In the genomic region with DNA sequence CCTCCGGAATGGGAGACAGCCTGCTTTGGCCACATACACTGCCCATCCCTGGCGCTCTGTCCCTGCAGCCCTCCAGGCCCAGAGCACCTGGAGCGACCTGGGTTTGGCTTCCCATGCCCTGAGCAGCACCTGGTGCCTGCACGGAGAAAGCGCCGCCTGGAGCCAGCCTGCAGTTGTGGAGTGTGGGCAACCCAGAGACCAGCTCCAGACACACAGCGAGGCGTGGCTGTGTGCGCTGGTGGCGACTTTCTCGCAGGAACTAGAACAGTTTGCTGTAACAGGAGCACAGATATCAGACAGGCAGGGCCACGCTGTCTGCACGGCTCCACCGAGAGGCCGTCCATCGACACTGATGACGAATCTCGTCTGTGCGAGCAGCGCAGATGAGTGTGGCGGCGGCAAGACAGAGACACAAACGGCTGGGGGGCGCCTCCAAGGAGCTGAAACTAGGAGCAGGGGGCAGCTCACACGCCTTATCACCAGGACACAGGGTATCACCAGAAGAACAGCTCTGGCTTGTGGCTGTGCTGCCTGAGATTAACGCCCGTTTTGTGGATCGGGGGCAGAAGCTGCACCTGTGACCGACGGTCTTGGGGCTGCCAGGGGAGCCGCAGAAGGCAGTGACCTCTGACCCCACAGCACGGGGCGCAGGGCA, we compare ENCODE assay signal across 12 cellular contexts.
DNase-seq lines count a peak whose midpoint lies in the region; ATAC-seq and TF ChIP-seq lines count a peak whose summit lies in the region.
"Had no signal": no experiment of that assay in that cellular context is flagged by ENCODE, and none has a peak within 500 bp of the region (broad histone marks: within the 10 kb centered on the region; RNA-seq: fewer than 3 reads in every experiment).

No MANE protein-coding gene starts in this region.

- H3K36me3 Mint-ChIP-seq in activated CD4-positive, alpha-beta T cell treated with anti-CD3 and anti-CD28 coated beads for 36 hours (ENCODE audit: low read depth), result no peaks in the 10 kb centered on the region
- H3K36me3 Mint-ChIP-seq in T-helper 17 cell (ENCODE audit: low read depth), result no peaks in the 10 kb centered on the region
- no peaks in the 10 kb centered on the region for H3K36me3 Mint-ChIP-seq in stimulated activated effector memory CD8-positive, alpha-beta T cell treated with anti-CD3 and anti-CD28 coated beads, Interleukin-12 subunit alpha, Interleukin-12 subunit beta, amount 100 ng/mL, for 72 hours

- H3K4me3 ChIP-seq in esophagus muscularis mucosa, result peak overlapping the region in 3 of 4 donors; percentile 54 to 59 (median 56)
- H3K4me3 ChIP-seq: A549 had no signal

- no peak for ATAC-seq in activated CD4-positive, alpha-beta T cell treated with anti-CD3 and anti-CD28 coated beads for 36 hours
- ATAC-seq in T-helper 17 cell (no peak), GM19035 (IDR thresholded peaks at IDR 0.05; ENCODE audit: unreplicated experiment) (no peak), GM21528 (IDR thresholded peaks at IDR 0.05; ENCODE audit: low FRiP score, unreplicated experiment) (no peak)
- ATAC-seq in stimulated activated effector memory CD8-positive, alpha-beta T cell treated with anti-CD3 and anti-CD28 coated beads, Interleukin-12 subunit alpha, Interleukin-12 subunit beta, amount 100 ng/mL, for 72 hours, result no peak
- ATAC-seq: A549 had no signal

- intact Hi-C loops in activated CD4-positive, alpha-beta T cell treated with anti-CD3 and anti-CD28 coated beads for 36 hours (cut with DNase I, micrococcal nuclease), result loop anchor here (5.0 to 10.0 kb wide), 5 partner anchors 40 to 263 kb away; no protein-coding TSS in a partner anchor
- intact Hi-C loops in esophagus muscularis mucosa (cut with DNase I), result no loop called here

- no peak for TF ChIP-seq CTCF in esophagus muscularis mucosa (IDR thresholded peaks at IDR 0.05)

- peak overlapping the region; percentile 80 for H3K27ac Mint-ChIP-seq in activated CD4-positive, alpha-beta T cell treated with anti-CD3 and anti-CD28 coated beads for 36 hours
- peak overlapping the region; percentile 90 for H3K27ac Mint-ChIP-seq in T-helper 17 cell
- H3K27ac Mint-ChIP-seq in stimulated activated effector memory CD8-positive, alpha-beta T cell treated with anti-CD3 and anti-CD28 coated beads, Interleukin-12 subunit alpha, Interleukin-12 subunit beta, amount 100 ng/mL, for 72 hours, result peak overlapping the region; percentile 91

- TF ChIP-seq POLR2A in esophagus muscularis mucosa (IDR thresholded peaks at IDR 0.05; ENCODE audit: low read depth), result no peak

- H3K9me3 Mint-ChIP-seq in activated CD4-positive, alpha-beta T cell treated with anti-CD3 and anti-CD28 coated beads for 36 hours (ENCODE audit: low read depth), result no peaks in the 10 kb centered on the region
- no peaks in the 10 kb centered on the region for H3K9me3 Mint-ChIP-seq in stimulated activated effector memory CD8-positive, alpha-beta T cell treated with anti-CD3 and anti-CD28 coated beads, Interleukin-12 subunit alpha, Interleukin-12 subunit beta, amount 100 ng/mL, for 72 hours

- H3K36me3 ChIP-seq in esophagus muscularis mucosa, result no peaks in the 10 kb centered on the region

- peaks cover 10% of the 10 kb centered on the region for H3K4me1 Mint-ChIP-seq in activated CD4-positive, alpha-beta T cell treated with anti-CD3 and anti-CD28 coated beads for 36 hours
- H3K4me1 Mint-ChIP-seq in T-helper 17 cell, result peaks cover 12% of the 10 kb centered on the region
- H3K4me1 Mint-ChIP-seq in stimulated activated effector memory CD8-positive, alpha-beta T cell treated with anti-CD3 and anti-CD28 coated beads, Interleukin-12 subunit alpha, Interleukin-12 subunit beta, amount 100 ng/mL, for 72 hours, result peaks cover 20% of the 10 kb centered on the region

- no peak for DNase-seq in activated CD4-positive, alpha-beta T cell treated with anti-CD3 and anti-CD28 coated beads for 36 hours
- DNase-seq in activated CD4-positive, alpha-beta T cell treated with anti-CD3 and anti-CD28 coated beads, Interleukin-2, amount 50 U/mL, for 4 hours, result no peak
- DNase-seq in T-helper 17 cell, result no peak
- DNase-seq in esophagus muscularis mucosa (ENCODE audit: extremely low spot score), result no peak
- DNase-seq in stimulated activated effector memory CD8-positive, alpha-beta T cell treated with anti-CD3 and anti-CD28 coated beads, Interleukin-12 subunit alpha, Interleukin-12 subunit beta, amount 100 ng/mL, for 72 hours (ENCODE audit: low spot score in 2 of 2), result no peak
- no peak for DNase-seq in T1000 (lab: John Stamatoyannopoulos, UW)
- DNase-seq: foreskin melanocyte, IMR-90, NCI-H2081 treated with DMSO at 0.1 percent for 48 hours had no signal

- H3K27me3 Mint-ChIP-seq in activated CD4-positive, alpha-beta T cell treated with anti-CD3 and anti-CD28 coated beads for 36 hours, result no peaks in the 10 kb centered on the region
- no peaks in the 10 kb centered on the region for H3K27me3 Mint-ChIP-seq in T-helper 17 cell

- CTCF ChIA-PET in activated CD4-positive, alpha-beta T cell treated with anti-CD3 and anti-CD28 coated beads for 36 hours (lab: Charles Lee), result interaction anchor here (0.6 to 0.9 kb wide), 2 partner anchors 15 to 26 kb away, joined by 3 to 5 read pairs; no protein-coding TSS in a partner anchor

- H3K9me3 ChIP-seq in T-helper 17 cell (ENCODE audit: control insufficient read depth, low read length, poor library complexity, severe bottlenecking) (no peaks in the 10 kb centered on the region), esophagus muscularis mucosa (no peaks in the 10 kb centered on the region)
- H3K9me3 ChIP-seq: A549 had no signal

- TF ChIP-seq EP300 in esophagus muscularis mucosa (IDR thresholded peaks at IDR 0.05), result no peak

- H3K27ac ChIP-seq in esophagus muscularis mucosa (replicated peaks in 1 of 4), result no peak overlapping the region
- H3K27ac ChIP-seq: A549 had no signal

- peaks cover 0 to 18% (median 0%) of the 10 kb centered on the region in 4 donors for H3K27me3 ChIP-seq in esophagus muscularis mucosa

- WGBS in esophagus muscularis mucosa, result 78% methylated on average over 22 of the region's 33 CpGs

- peaks cover 3 to 21% (median 12%) of the 10 kb centered on the region in 4 donors for H3K4me1 ChIP-seq in esophagus muscularis mucosa
- H3K4me1 ChIP-seq: A549 had no signal

- H3K4me3 Mint-ChIP-seq in activated CD4-positive, alpha-beta T cell treated with anti-CD3 and anti-CD28 coated beads for 36 hours, result peak overlapping the region; percentile 72
- H3K4me3 Mint-ChIP-seq in T-helper 17 cell, result peak overlapping the region; percentile 88
- H3K4me3 Mint-ChIP-seq in stimulated activated effector memory CD8-positive, alpha-beta T cell treated with anti-CD3 and anti-CD28 coated beads, Interleukin-12 subunit alpha, Interleukin-12 subunit beta, amount 100 ng/mL, for 72 hours, result peak overlapping the region; percentile 81

- POLR2A ChIA-PET in activated CD4-positive, alpha-beta T cell treated with anti-CD3 and anti-CD28 coated beads for 36 hours (lab: Charles Lee), result no interaction called here
